Comparison of ENCODE assay signal across 9 cellular contexts in genomic region chr6:168035661-168036616, GRCh38. TPM values are rescaled to one million over a fixed set of nuclear protein-coding genes. Genes with fewer than 3 reads are reported as not detected.
DNase-seq lines count a peak whose midpoint lies in the region; ATAC-seq, FAIRE-seq and TF ChIP-seq lines count a peak whose summit lies in the region.
"Had no signal": no experiment of that assay in that cellular context is flagged by ENCODE, and none has a peak within 500 bp of the region (broad histone marks: within the 10 kb centered on the region; RNA-seq: fewer than 3 reads in every experiment).

No MANE protein-coding gene starts in this region.

- peak; percentile 62 for DNase-seq in EL
- peak; percentile 80 for DNase-seq in NCI-H69 (lab: John Stamatoyannopoulos, UW)
- peak; percentile 63 to 78 (median 75) for DNase-seq in mucosa of descending colon
- no peak for DNase-seq in GM03348 (ENCODE audit: low spot score)
- DNase-seq in GM19239 (ENCODE audit: insufficient read length, low spot score), result no peak
- DNase-seq in NCI-H345 treated with DMSO at 0.1 percent for 48 hours (lab: John Stamatoyannopoulos, UW; ENCODE audit: unreplicated experiment), result no peak
- DNase-seq: naive thymus-derived CD8-positive, alpha-beta T cell had no signal

- intact Hi-C loops in mucosa of descending colon (cut with DNase I, micrococcal nuclease), result no loop called here

- H3K27ac ChIP-seq in duodenal mucosa (ENCODE audit: low read depth, low read length), result peak overlapping the region; percentile 51

- H3K9me3 ChIP-seq in duodenal mucosa (ENCODE audit: control insufficient read depth in 1 of 2, low read length in 2 of 2), result peaks cover 12 to 21% of the 10 kb centered on the region in 2 donors
- H3K9me3 ChIP-seq in mucosa of descending colon, result peaks cover 25% of the 10 kb centered on the region

- ATAC-seq in mucosa of descending colon (peak; percentile 78), GM19397 (IDR thresholded peaks at IDR 0.05; ENCODE audit: unreplicated experiment) (no peak)

- no peak for FAIRE-seq in GM19239 (lab: Jason Lieb, UNC)

- TF ChIP-seq CTCF in mucosa of descending colon (IDR thresholded peaks at IDR 0.05), result no peak

- H3K36me3 ChIP-seq in duodenal mucosa (ENCODE audit: control insufficient read depth in 1 of 2, insufficient read depth in 2 of 2, low read length in 2 of 2) (no peaks in the 10 kb centered on the region), mucosa of descending colon (ENCODE audit: low read depth) (no peaks in the 10 kb centered on the region)

- H3K27me3 ChIP-seq in duodenal mucosa (ENCODE audit: control insufficient read depth in 1 of 2, insufficient read depth in 2 of 2, low read length in 2 of 2), result peaks cover 5 to 7% of the 10 kb centered on the region in 2 donors

- H3K4me3 ChIP-seq in duodenal mucosa (ENCODE audit: low read depth in 1 of 2, low read length in 2 of 2), result peak overlapping the region; percentile 48 to 53
- H3K4me3 ChIP-seq in mucosa of descending colon, result no peak overlapping the region

- peak overlapping the region in 1 of 2 donors; percentile 1 for H3K9ac ChIP-seq in duodenal mucosa (ENCODE audit: low read depth in 1 of 2, low read length in 2 of 2)

- H3K4me1 ChIP-seq in duodenal mucosa (ENCODE audit: control insufficient read depth in 1 of 2, insufficient read depth in 2 of 2, low read length in 2 of 2), result peaks cover 9 to 16% of the 10 kb centered on the region in 2 donors
- peaks cover 7% of the 10 kb centered on the region for H3K4me1 ChIP-seq in mucosa of descending colon (ENCODE audit: low read depth)

RNA-seq across cellular contexts. Expression of gene KIF25, which starts 38.5 kb away (rescaled TPM):
- total RNA-seq in mucosa of descending colon, result 1 to 10 TPM in 1 of 3 donors, under 1 TPM in 2; 0.14 to 1.1 (median 0.41) TPM
- total RNA-seq: naive thymus-derived CD8-positive, alpha-beta T cell had no signal

RNA-seq across cellular contexts. Expression of gene FRMD1, which starts 43.1 kb away (rescaled TPM):
- 10 to 100 TPM; 14.3 to 57.5 (median 17.1) TPM for total RNA-seq in mucosa of descending colon
- total RNA-seq: naive thymus-derived CD8-positive, alpha-beta T cell had no signal

Comparison
In these comparisons a context has a peak if more than half of its experiments do, and no peak if none do; other contexts are left out.
1. DNase-seq: peak in EL (single experiment), NCI-H69 (single experiment) and mucosa of descending colon (3 of 3); none in GM03348 (single experiment), GM19239 (single experiment) and NCI-H345 treated with DMSO at 0.1 percent for 48 hours (single experiment).